Comparison of ENCODE assay signal across 2 cellular contexts in genomic region chr6:14772188-14772587, GRCh38.
TF ChIP-seq lines count a peak whose summit lies in the region.

No MANE protein-coding gene starts in this region.

TF ChIP-seq in A549, 52 proteins besides CTCF, POLR2A, EP300 and RAD21:
- no peak for TF ChIP-seq RCOR1 (IDR thresholded peaks at IDR 0.05; ENCODE audit: low read depth, low read length)
- no peak for TF ChIP-seq CHD4 (IDR thresholded peaks at IDR 0.05; ENCODE audit: borderline replicate concordance)
- TF ChIP-seq KDM5A (IDR thresholded peaks at IDR 0.05) = no peak
- TF ChIP-seq ELK1 (IDR thresholded peaks at IDR 0.05; ENCODE audit: low read depth, low read length) = no peak
- no peak for TF ChIP-seq CBX8 (IDR thresholded peaks at IDR 0.05)
- no peak for TF ChIP-seq CEBPB (IDR thresholded peaks at IDR 0.05)
- TF ChIP-seq, protein P1, sequence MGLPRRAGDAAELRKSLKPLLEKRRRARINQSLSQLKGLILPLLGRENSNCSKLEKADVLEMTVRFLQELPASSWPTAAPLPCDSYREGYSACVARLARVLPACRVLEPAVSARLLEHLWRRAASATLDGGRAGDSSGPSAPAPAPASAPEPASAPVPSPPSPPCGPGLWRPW (IDR thresholded peaks at IDR 0.05) = no peak
- TF ChIP-seq JUNB (IDR thresholded peaks at IDR 0.05) = no peak
- TF ChIP-seq SREBF2 (IDR thresholded peaks at IDR 0.05) = no peak
- TF ChIP-seq ESRRA (IDR thresholded peaks at IDR 0.05; ENCODE audit: borderline replicate concordance, low read length) = no peak
- TF ChIP-seq EHF (CRISPR knock-in tag; IDR thresholded peaks at IDR 0.05) = no peak
- TF ChIP-seq MAFK (IDR thresholded peaks at IDR 0.05; ENCODE audit: partially characterized antibody) = no peak
- TF ChIP-seq RARB (CRISPR knock-in tag; IDR thresholded peaks at IDR 0.05) = no peak
- TF ChIP-seq, protein P2, sequence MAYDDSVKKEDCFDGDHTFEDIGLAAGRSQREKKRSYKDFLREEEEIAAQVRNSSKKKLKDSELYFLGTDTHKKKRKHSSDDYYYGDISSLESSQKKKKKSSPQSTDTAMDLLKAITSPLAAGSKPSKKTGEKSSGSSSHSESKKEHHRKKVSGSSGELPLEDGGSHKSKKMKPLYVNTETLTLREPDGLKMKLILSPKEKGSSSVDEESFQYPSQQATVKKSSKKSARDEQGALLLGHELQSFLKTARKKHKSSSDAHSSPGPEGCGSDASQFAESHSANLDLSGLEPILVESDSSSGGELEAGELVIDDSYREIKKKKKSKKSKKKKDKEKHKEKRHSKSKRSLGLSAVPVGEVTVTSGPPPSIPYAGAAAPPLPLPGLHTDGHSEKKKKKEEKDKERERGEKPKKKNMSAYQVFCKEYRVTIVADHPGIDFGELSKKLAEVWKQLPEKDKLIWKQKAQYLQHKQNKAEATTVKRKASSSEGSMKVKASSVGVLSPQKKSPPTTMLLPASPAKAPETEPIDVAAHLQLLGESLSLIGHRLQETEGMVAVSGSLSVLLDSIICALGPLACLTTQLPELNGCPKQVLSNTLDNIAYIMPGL (CRISPR knock-in tag; IDR thresholded peaks at IDR 0.05; ENCODE audit: borderline replicate concordance) = no peak
- TF ChIP-seq POLR2AphosphoS2 (conservative IDR thresholded peaks at IDR 0.05; ENCODE audit: low read length) = no peak
- TF ChIP-seq PBX3 (IDR thresholded peaks at IDR 0.05) = no peak
- no peak for TF ChIP-seq CBX2 (IDR thresholded peaks at IDR 0.05; ENCODE audit: borderline replicate concordance, low read depth)
- no peak for TF ChIP-seq BCL3 (IDR thresholded peaks at IDR 0.05)
- TF ChIP-seq HOXB5 (CRISPR knock-in tag; IDR thresholded peaks at IDR 0.05) = no peak

TF ChIP-seq in H1, 55 proteins besides CTCF, POLR2A, EP300 and RAD21:
- no peak for TF ChIP-seq MAFK (IDR thresholded peaks at IDR 0.05; ENCODE audit: low read depth, low read length)
